ENCODE assay signal across 20 cellular contexts in genomic region chr3:156976933-156977332, GRCh38.
"Had no signal": no experiment of that assay in that cellular context is flagged by ENCODE, and none has a peak within 500 bp of the region (broad histone marks: within the 10 kb centered on the region; RNA-seq: fewer than 3 reads in every experiment).

No MANE protein-coding gene starts in this region.

- H3K9me3 Mint-ChIP-seq: immature natural killer cell; natural killer cell treated with Interleukin-12 subunit alpha and Interleukin-12 subunit beta and Interleukin-15 and Interleukin-18, amount 100 ng/mL, for 72 hours had no signal

- DNase-seq: effector memory CD4-positive, alpha-beta T cell; gastrocnemius medialis; glutamatergic neuron; immature natural killer cell; left ventricle myocardium inferior; lower lobe of right lung; mucosa of descending colon; occipital lobe; pancreas; spleen; stimulated activated CD4-positive, alpha-beta T cell treated with anti-CD3 and anti-CD28 coated beads, Interleukin-15, amount 100 ng/mL, for 24 hours; stimulated activated CD4-positive, alpha-beta T cell treated with anti-CD3 and anti-CD28 coated beads, Interleukin-1b, Interleukin-23, amount 100 ng/mL, for 48 hours; stimulated activated CD4-positive, alpha-beta T cell treated with anti-CD3 and anti-CD28 coated beads, Interleukin-4, amount 100 ng/mL, for 24 hours; stimulated activated naive CD4-positive, alpha-beta T cell treated with Interleukin-2 at 50 U/mL for 16 hours; upper lobe of left lung; uterus had no signal

- H3K27ac ChIP-seq: gastrocnemius medialis, left ventricle myocardium inferior, lower lobe of right lung, pancreas, prostate gland, upper lobe of left lung, uterus had no signal

- H3K36me3 Mint-ChIP-seq: immature natural killer cell; natural killer cell treated with Interleukin-12 subunit alpha and Interleukin-12 subunit beta and Interleukin-15 and Interleukin-18, amount 100 ng/mL, for 72 hours had no signal

- H3K4me3 Mint-ChIP-seq: immature natural killer cell; natural killer cell treated with Interleukin-12 subunit alpha and Interleukin-12 subunit beta and Interleukin-15 and Interleukin-18, amount 100 ng/mL, for 72 hours had no signal

- ATAC-seq: esophagus mucosa; gastrocnemius medialis; lower lobe of right lung; mucosa of descending colon; natural killer cell treated with Interleukin-12 subunit alpha and Interleukin-12 subunit beta and Interleukin-15 and Interleukin-18, amount 100 ng/mL, for 72 hours; pancreas; sciatic nerve had no signal

- H3K4me1 ChIP-seq: gastrocnemius medialis, left ventricle myocardium inferior, lower lobe of right lung, prostate gland, upper lobe of left lung, uterus had no signal

- H3K36me3 ChIP-seq: gastrocnemius medialis, left ventricle myocardium inferior, lower lobe of right lung, pancreas, prostate gland, spleen, upper lobe of left lung, uterus had no signal

- H3K27me3 ChIP-seq: gastrocnemius medialis, pancreas, spleen, upper lobe of left lung, uterus had no signal

- H3K9me3 ChIP-seq: gastrocnemius medialis, left ventricle myocardium inferior, lower lobe of right lung, mucosa of descending colon, pancreas, prostate gland, spleen, upper lobe of left lung, uterus had no signal

- H3K4me3 ChIP-seq: gastrocnemius medialis, left ventricle myocardium inferior, lower lobe of right lung, mucosa of descending colon, pancreas, prostate gland, spleen, upper lobe of left lung, uterus had no signal

- H3K27ac Mint-ChIP-seq: natural killer cell treated with Interleukin-12 subunit alpha and Interleukin-12 subunit beta and Interleukin-15 and Interleukin-18, amount 100 ng/mL, for 72 hours had no signal
